Comparison of ENCODE assay signal across 8 cellular contexts in genomic region chr17:66508896-66509843, GRCh38.
A peak's percentile ranks its signal among the peaks of the same experiment; 100 is the strongest.
DNase-seq lines count a peak whose midpoint lies in the region; ATAC-seq, FAIRE-seq and TF ChIP-seq lines count a peak whose summit lies in the region.

No MANE protein-coding gene starts in this region.

- H3K18ac ChIP-seq in mesendoderm (ENCODE audit: low read length) (no peak overlapping the region), H9 (ENCODE audit: insufficient read length, low read depth, low read length) (no peak overlapping the region)

- intact Hi-C loops in PC-9 (cut with micrococcal nuclease; ENCODE audit: unreplicated experiment) = no loop called here

- H2BK12ac ChIP-seq in H9 (ENCODE audit: insufficient read length, low read depth, low read length) = no peak overlapping the region

- no peak overlapping the region for H3K4me3 ChIP-seq in PC-9
- H3K4me3 ChIP-seq in astrocyte of the spinal cord (ENCODE audit: low read depth, low read length) = no peak overlapping the region
- H3K4me3 ChIP-seq in mesendoderm (ENCODE audit: low read length) = no peak overlapping the region

- TF ChIP-seq CTCF in PC-9 (conservative IDR thresholded peaks at IDR 0.05) (no peak), astrocyte of the spinal cord (IDR thresholded peaks at IDR 0.05; ENCODE audit: low read depth, low read length) (no peak), omental fat pad (IDR thresholded peaks at IDR 0.05) (no peak), H9 (conservative IDR thresholded peaks at IDR 0.05) (no peak)

- H4K20me1 ChIP-seq in PC-9 (ENCODE audit: insufficient read depth) (no peaks in the 10 kb centered on the region), H9 (ENCODE audit: control insufficient read depth, insufficient read depth, insufficient read length) (no peaks in the 10 kb centered on the region)

- H3K79me1 ChIP-seq in mesendoderm (ENCODE audit: low read length) (no peaks in the 10 kb centered on the region), H9 (ENCODE audit: insufficient read depth, low read depth, low read length, poor library complexity, severe bottlenecking) (no peaks in the 10 kb centered on the region)

- H3K56ac ChIP-seq in mesendoderm (ENCODE audit: low read length) = no peak overlapping the region
- H3K56ac ChIP-seq in H9 (ENCODE audit: insufficient read length, low read depth, low read length) = no peak overlapping the region

- H4K8ac ChIP-seq in mesendoderm (ENCODE audit: low read depth, low read length) (no peak overlapping the region), H9 (replicated peaks; ENCODE audit: insufficient read length, low read depth, low read length) (no peak overlapping the region)

- TSS peak; percentile 25 for BruUV-seq in PC-9 (replicated peaks; lab: Mats Ljungman, UMichigan)

- H3K27me3 ChIP-seq in PC-9 (ENCODE audit: insufficient read depth, low read depth) (no peaks in the 10 kb centered on the region), mesendoderm (ENCODE audit: insufficient read depth, low read length, poor library complexity) (no peaks in the 10 kb centered on the region), H9 (ENCODE audit: insufficient read depth, low read length) (no peaks in the 10 kb centered on the region)

- no peak overlapping the region for H2BK120ac ChIP-seq in mesendoderm (ENCODE audit: low read depth, low read length)
- no peak overlapping the region for H2BK120ac ChIP-seq in H9 (ENCODE audit: low read depth, low read length, poor library complexity, severe bottlenecking)

- no peaks in the 10 kb centered on the region for H3K9me3 Mint-ChIP-seq in H9

- H3K9ac ChIP-seq in mesendoderm (ENCODE audit: low read length) (no peak overlapping the region), H9 (ENCODE audit: extremely low read depth, insufficient read length, low read length) (no peak overlapping the region)

- H3K27ac Mint-ChIP-seq in H9 = no peak overlapping the region

- peaks cover 27% of the 10 kb centered on the region for H3F3A ChIP-seq in PC-9 (ENCODE audit: insufficient read depth, low read depth)

- no peak overlapping the region for H2AK5ac ChIP-seq in mesendoderm (ENCODE audit: low read length)
- no peak overlapping the region for H2AK5ac ChIP-seq in H9 (ENCODE audit: insufficient read length, low read length)

- H3K4ac ChIP-seq in mesendoderm (ENCODE audit: low read depth, low read length) (no peak overlapping the region), H9 (ENCODE audit: low read depth, low read length) (no peak overlapping the region)

- H3K23ac ChIP-seq in mesendoderm (ENCODE audit: low read length) (no peak overlapping the region), H9 (ENCODE audit: insufficient read length, low read depth, low read length) (no peak overlapping the region)

- no peak overlapping the region for H2BK15ac ChIP-seq in mesendoderm (replicated peaks; ENCODE audit: low read depth)
- H2BK15ac ChIP-seq in H9 (ENCODE audit: low read depth, low read length) = no peak overlapping the region

- H3K9me3 ChIP-seq in PC-9 (ENCODE audit: insufficient read depth, low read depth) (no peaks in the 10 kb centered on the region), H9 (ENCODE audit: control insufficient read depth, low read depth, low read length) (no peaks in the 10 kb centered on the region)

- H2AFZ ChIP-seq in PC-9 = 0 out of 2 replicates have a peak overlapping the region, but pooled peaks have one; percentile 40
- H2AFZ ChIP-seq in H9 (ENCODE audit: low read length) = no peak overlapping the region

- in situ Hi-C loops in astrocyte of the spinal cord (cut with HindIII; ENCODE audit: low sequenced_read_pairs) = no loop called here

- H3T11ph ChIP-seq in H9 (ENCODE audit: low read length) = no peak overlapping the region

- POLR2A ChIA-PET in PC-9 (lab: Charles Lee; ENCODE audit: unreplicated experiment) = interaction anchor here (0.7 kb wide), 1 partner anchor 205 kb away, joined by 5 read pairs; no protein-coding TSS in a partner anchor

- H3K27ac ChIP-seq in PC-9 = peak overlapping the region; percentile 61
- H3K27ac ChIP-seq in mesendoderm (ENCODE audit: low read depth, low read length) = no peak overlapping the region
- H3K27ac ChIP-seq in H9 (ENCODE audit: insufficient read length, low read depth, low read length) = no peak overlapping the region

- no peak overlapping the region for H3K14ac ChIP-seq in H9 (ENCODE audit: insufficient read depth, low read length)

- H3K23me2 ChIP-seq in H9 (ENCODE audit: insufficient read length, low read depth, low read length, poor library complexity, severe bottlenecking) = no peaks in the 10 kb centered on the region

- peaks cover 13 to 14% of the 10 kb centered on the region in 2 experiments for H3K4me1 Mint-ChIP-seq in H9

- FAIRE-seq in GM12892 (lab: Jason Lieb, UNC) = no peak

- no peak overlapping the region for H3K4me3 Mint-ChIP-seq in H9

- no peaks in the 10 kb centered on the region for H3K36me3 Mint-ChIP-seq in H9 (ENCODE audit: insufficient read depth in 1 of 3, low read depth in 3 of 3)

- TF ChIP-seq POLR2A in GM12892 (IDR thresholded peaks at IDR 0.05; ENCODE audit: low read depth, low read length) = no peak

- no peak overlapping the region for H2BK20ac ChIP-seq in H9 (ENCODE audit: low read depth, low read length, poor library complexity, severe bottlenecking)

- H3K4me1 ChIP-seq in PC-9 (replicated peaks; ENCODE audit: insufficient read depth) (peaks cover 36% of the 10 kb centered on the region), mesendoderm (ENCODE audit: control insufficient read depth, low read depth, low read length) (no peaks in the 10 kb centered on the region), H9 (ENCODE audit: insufficient read depth, low read length) (no peaks in the 10 kb centered on the region)

- no peaks in the 10 kb centered on the region for H3K27me3 Mint-ChIP-seq in H9 (ENCODE audit: low read depth)

- H3K79me2 ChIP-seq in PC-9 (ENCODE audit: low read depth) (peaks cover 38% of the 10 kb centered on the region; the same call in 1 of the 2 replicates), mesendoderm (ENCODE audit: control insufficient read depth, insufficient read depth, low read length) (no peaks in the 10 kb centered on the region), H9 (ENCODE audit: insufficient read depth, low read length) (peaks cover 2% of the 10 kb centered on the region; the same call in 1 of the 2 replicates)

- H4K5ac ChIP-seq in mesendoderm (ENCODE audit: low read length) (no peak overlapping the region), H9 (ENCODE audit: insufficient read length, low read depth, low read length) (no peak overlapping the region)

- no peaks in the 10 kb centered on the region for H3K9me2 ChIP-seq in PC-9 (ENCODE audit: insufficient read depth)

- no peak overlapping the region for H4K91ac ChIP-seq in H9 (ENCODE audit: insufficient read length, low read depth, low read length)

- peak; percentile 41 for ATAC-seq in omental fat pad (ENCODE audit: low FRiP score)

- H2BK5ac ChIP-seq in mesendoderm (ENCODE audit: low read length) = no peak overlapping the region
- no peak overlapping the region for H2BK5ac ChIP-seq in H9 (ENCODE audit: insufficient read length, low read length)

- H3K36me3 ChIP-seq in PC-9 (ENCODE audit: low read depth) (no peaks in the 10 kb centered on the region), mesendoderm (ENCODE audit: control insufficient read depth, insufficient read depth, low read length) (no peaks in the 10 kb centered on the region)

- CTCF ChIA-PET in PC-9 (lab: Charles Lee) = interaction anchor here (0.6 kb wide), 1 partner anchor 27 kb away, joined by 3 read pairs; no protein-coding TSS in a partner anchor

- DNase-seq in DMS153 treated with DMSO at 0.1 percent for 48 hours (lab: John Stamatoyannopoulos, UW; ENCODE audit: unreplicated experiment) (peak; percentile 48), PC-9 (peak; percentile 34 to 69), astrocyte of the spinal cord (ENCODE audit: low read depth, low spot score) (peak; percentile 82), omental fat pad (ENCODE audit: low spot score) (no peak), hypothalamus (lab: John Stamatoyannopoulos, UW) (no peak), mesendoderm (no peak), H9 (no peak), GM12892 (ENCODE audit: insufficient read length) (no peak)

- peak overlapping the region; percentile 29 for H3K4me2 ChIP-seq in PC-9
- H3K4me2 ChIP-seq in mesendoderm (ENCODE audit: low read length) = no peak overlapping the region
- no peak overlapping the region for H3K4me2 ChIP-seq in H9 (ENCODE audit: insufficient read depth, insufficient read length, low read length)

- no CpG with 5 or more reads among the region's 8 CpGs for WGBS in mesendoderm (ENCODE audit: extremely low coverage, insufficient coverage, low lambda C conversion rate)
- WGBS in H9 (ENCODE audit: extremely low coverage, insufficient read length, low lambda C conversion rate) = no CpG with 5 or more reads among the region's 8 CpGs

Comparison
In these comparisons a context has a peak if more than half of its experiments do, and no peak if none do; other contexts are left out.
1. DNase-seq: peak in DMS153 treated with DMSO at 0.1 percent for 48 hours (single experiment), PC-9 (2 of 2) and astrocyte of the spinal cord (single experiment); none in omental fat pad (single experiment), hypothalamus (0 of 51), mesendoderm (single experiment), H9 (single experiment) and GM12892 (single experiment).